Comparison of ENCODE assay signal across 12 cellular contexts in genomic region chr2:6772366-6772710, GRCh38.
DNase-seq lines count a peak whose midpoint lies in the region; ATAC-seq, FAIRE-seq and TF ChIP-seq lines count a peak whose summit lies in the region.
"Had no signal": no experiment of that assay in that cellular context is flagged by ENCODE, and none has a peak within 500 bp of the region (broad histone marks: within the 10 kb centered on the region; RNA-seq: fewer than 3 reads in every experiment).

No MANE protein-coding gene starts in this region.

- no peaks in the 10 kb centered on the region for H4K20me1 ChIP-seq in PC-3 (ENCODE audit: low read length)

- peak overlapping the region; percentile 99 for H3K27ac Mint-ChIP-seq in glutamatergic neuron (ENCODE audit: unreplicated experiment)
- H3K27ac Mint-ChIP-seq in activated naive CD4-positive, alpha-beta T cell treated with anti-CD3 and anti-CD28 coated beads, Interleukin-2, amount 10 ng/mL, durations not matched to agents 7 days and 5 days: no peak overlapping the region
- H3K27ac Mint-ChIP-seq: B cell had no signal

- TF ChIP-seq CTCF in GM06990 (IDR thresholded peaks at IDR 0.05; ENCODE audit: insufficient read depth, low read length, poor library complexity, severe bottlenecking) (no peak), PC-3 (conservative IDR thresholded peaks at IDR 0.05; ENCODE audit: low read depth, low read length) (no peak), glutamatergic neuron (IDR thresholded peaks at IDR 0.05; ENCODE audit: partially characterized antibody, unreplicated experiment) (no peak), pancreas (IDR thresholded peaks at IDR 0.05) (no peak), gastroesophageal sphincter (IDR thresholded peaks at IDR 0.05) (no peak)

- no peak for TF ChIP-seq EP300 in gastroesophageal sphincter (IDR thresholded peaks at IDR 0.05)

- peak overlapping the region; percentile 91 for H3K4me3 Mint-ChIP-seq in glutamatergic neuron (ENCODE audit: unreplicated experiment)
- no peak overlapping the region for H3K4me3 Mint-ChIP-seq in activated naive CD4-positive, alpha-beta T cell treated with anti-CD3 and anti-CD28 coated beads, Interleukin-2, amount 10 ng/mL, durations not matched to agents 7 days and 5 days
- H3K4me3 Mint-ChIP-seq: B cell had no signal

- H3K27me3 ChIP-seq in GM06990 (replicated peaks; ENCODE audit: control insufficient read depth, insufficient read depth, low read length): no peaks in the 10 kb centered on the region
- peaks cover 19% of the 10 kb centered on the region for H3K27me3 ChIP-seq in PC-3 (ENCODE audit: low read length)
- H3K27me3 ChIP-seq in pancreas: peaks cover 0 to 21% (median 2%) of the 10 kb centered on the region in 4 donors
- H3K27me3 ChIP-seq in gastroesophageal sphincter: peaks cover 38% of the 10 kb centered on the region

- no peak for FAIRE-seq in pancreas (lab: Jason Lieb, UNC)

- H3K27me3 Mint-ChIP-seq in glutamatergic neuron (ENCODE audit: unreplicated experiment): peaks cover 17% of the 10 kb centered on the region
- H3K27me3 Mint-ChIP-seq in activated naive CD4-positive, alpha-beta T cell treated with anti-CD3 and anti-CD28 coated beads, Interleukin-2, amount 10 ng/mL, durations not matched to agents 7 days and 5 days: peaks cover 23% of the 10 kb centered on the region

- H3F3A ChIP-seq in PC-3 (ENCODE audit: low read length, unreplicated experiment): no peaks in the 10 kb centered on the region

- H3K36me3 ChIP-seq in GM06990 (ENCODE audit: control insufficient read depth, insufficient read depth, low read length) (no peaks in the 10 kb centered on the region), PC-3 (ENCODE audit: low read depth, low read length) (no peaks in the 10 kb centered on the region), pancreas (no peaks in the 10 kb centered on the region), gastroesophageal sphincter (no peaks in the 10 kb centered on the region)

- H3K4me2 ChIP-seq in PC-3 (ENCODE audit: low read length): no peak overlapping the region

- intact Hi-C loops in PC-3 (cut with micrococcal nuclease) (loop anchor here (5.0 kb wide), 1 partner anchor 1780 kb away; no protein-coding TSS in a partner anchor), pancreas (cut with DNase I) (loop anchor here in 1 of 3 donors (10.0 kb wide), 1 partner anchor 418 kb away; no protein-coding TSS in a partner anchor)

- no peak overlapping the region for H3K27ac ChIP-seq in PC-3 (ENCODE audit: low read length)
- no peak overlapping the region for H3K27ac ChIP-seq in pancreas
- no peak overlapping the region for H3K27ac ChIP-seq in gastroesophageal sphincter

- BruUV-seq in PC-3 (replicated peaks; lab: Mats Ljungman, UMichigan): no TSS peak

- no peaks in the 10 kb centered on the region for H3K79me2 ChIP-seq in PC-3 (ENCODE audit: low read length)

- H3K9ac ChIP-seq in PC-3 (ENCODE audit: low read length): no peak overlapping the region

- H3K9me3 Mint-ChIP-seq in glutamatergic neuron (ENCODE audit: unreplicated experiment): peaks cover 18% of the 10 kb centered on the region
- H3K9me3 Mint-ChIP-seq in activated naive CD4-positive, alpha-beta T cell treated with anti-CD3 and anti-CD28 coated beads, Interleukin-2, amount 10 ng/mL, durations not matched to agents 7 days and 5 days: no peaks in the 10 kb centered on the region

- H3K9me2 ChIP-seq in PC-3 (replicated peaks; ENCODE audit: low read length): no peaks in the 10 kb centered on the region

- TF ChIP-seq POLR2A in gastroesophageal sphincter (IDR thresholded peaks at IDR 0.05): no peak

- DNase-seq in A172 (ENCODE audit: low spot score): peak; percentile 27
- no peak for DNase-seq in GM06990 (ENCODE audit: extremely low read depth, insufficient read length)
- DNase-seq in PC-3: peak; percentile 36
- peak; percentile 87 for DNase-seq in glutamatergic neuron
- no peak for DNase-seq in ureter (ENCODE audit: low spot score)
- DNase-seq in pancreas: no peak
- DNase-seq in activated naive CD4-positive, alpha-beta T cell treated with anti-CD3 and anti-CD28 coated beads, Interleukin-2, amount 10 ng/mL, durations not matched to agents 7 days and 5 days: no peak
- DNase-seq: activated CD4-positive, alpha-beta T cell treated with anti-CD3 and anti-CD28 coated beads, Interleukin-2, amount 50 U/mL, for 4 hours; activated naive CD4-positive, alpha-beta T cell treated with Interleukin-2 at 50 U/mL for 16 hours; midbrain had no signal

- WGBS in pancreas, 2 donors: 22 to 34% methylated on average over 7 of the region's 7 CpGs
- 50 to 55% methylated on average over 3 of the region's 7 CpGs for WGBS in gastroesophageal sphincter (ENCODE audit: low coverage in 1 of 2), 2 donors

- CTCF ChIA-PET in PC-3 (lab: Charles Lee): no interaction called here
- CTCF ChIA-PET in activated naive CD4-positive, alpha-beta T cell treated with anti-CD3 and anti-CD28 coated beads, Interleukin-2, amount 10 ng/mL, durations not matched to agents 7 days and 5 days (lab: Charles Lee): interaction anchor here (0.9 to 1.6 kb wide), 3 partner anchors 11 to 49 kb away, joined by 3 to 6 read pairs (median 3); no protein-coding TSS in a partner anchor

- H3K9me3 ChIP-seq in PC-3 (ENCODE audit: low read length) (no peaks in the 10 kb centered on the region), pancreas (no peaks in the 10 kb centered on the region), gastroesophageal sphincter (no peaks in the 10 kb centered on the region)

- no peaks in the 10 kb centered on the region for H3K36me3 Mint-ChIP-seq in glutamatergic neuron (ENCODE audit: unreplicated experiment)
- no peaks in the 10 kb centered on the region for H3K36me3 Mint-ChIP-seq in activated naive CD4-positive, alpha-beta T cell treated with anti-CD3 and anti-CD28 coated beads, Interleukin-2, amount 10 ng/mL, durations not matched to agents 7 days and 5 days

- H3K4me1 ChIP-seq in PC-3 (ENCODE audit: insufficient read depth, low read length): no peaks in the 10 kb centered on the region
- H3K4me1 ChIP-seq in pancreas: no peaks in the 10 kb centered on the region
- peaks cover 0 to 7% (median 0%) of the 10 kb centered on the region in 3 donors for H3K4me1 ChIP-seq in gastroesophageal sphincter

- POLR2A ChIA-PET in PC-3 (lab: Charles Lee; ENCODE audit: unreplicated experiment): no interaction called here

- H3K4me3 ChIP-seq in GM06990 (replicated peaks; ENCODE audit: low read depth, low read length) (peak overlapping the region; percentile 52), PC-3 (ENCODE audit: low read length) (no peak overlapping the region), pancreas (no peak overlapping the region), gastroesophageal sphincter (no peak overlapping the region)

- H2AFZ ChIP-seq in PC-3 (ENCODE audit: low read length): 0 out of 2 replicates have a peak overlapping the region, but pooled peaks have one; percentile 12

- H3K4me1 Mint-ChIP-seq in glutamatergic neuron (ENCODE audit: low read depth, unreplicated experiment): peaks cover 30% of the 10 kb centered on the region
- no peaks in the 10 kb centered on the region for H3K4me1 Mint-ChIP-seq in activated naive CD4-positive, alpha-beta T cell treated with anti-CD3 and anti-CD28 coated beads, Interleukin-2, amount 10 ng/mL, durations not matched to agents 7 days and 5 days

- peak; percentile 16; the same call in 1 of the 2 replicates for ATAC-seq in PC-3
- no peak for ATAC-seq in pancreas
- ATAC-seq in gastroesophageal sphincter: no peak

Comparison
In these comparisons a context has a peak if more than half of its experiments do, and no peak if none do; other contexts are left out.
1. DNase-seq: peak in A172 (single experiment), PC-3 (single experiment) and glutamatergic neuron (single experiment); none in GM06990 (single experiment), ureter (single experiment), pancreas (0 of 6) and activated naive CD4-positive, alpha-beta T cell treated with anti-CD3 and anti-CD28 coated beads, Interleukin-2, amount 10 ng/mL, durations not matched to agents 7 days and 5 days (single experiment).